1 cellular context compared by ENCODE assay signal in genomic region chr11:34308049-34308692, GRCh38.
TF ChIP-seq lines count a peak whose summit lies in the region.

No MANE protein-coding gene starts in this region.

TF ChIP-seq in WTC11, 78 proteins besides CTCF, POLR2A, EP300 and RAD21 (continued from another document):
- TF ChIP-seq ARID4B (CRISPR knock-in tag; IDR thresholded peaks at IDR 0.05; ENCODE audit: borderline replicate concordance) (no peak), ZNF121 (CRISPR knock-in tag; IDR thresholded peaks at IDR 0.05) (no peak)
